Comparison of ENCODE assay signal across 17 cellular contexts in the genomic region with DNA sequence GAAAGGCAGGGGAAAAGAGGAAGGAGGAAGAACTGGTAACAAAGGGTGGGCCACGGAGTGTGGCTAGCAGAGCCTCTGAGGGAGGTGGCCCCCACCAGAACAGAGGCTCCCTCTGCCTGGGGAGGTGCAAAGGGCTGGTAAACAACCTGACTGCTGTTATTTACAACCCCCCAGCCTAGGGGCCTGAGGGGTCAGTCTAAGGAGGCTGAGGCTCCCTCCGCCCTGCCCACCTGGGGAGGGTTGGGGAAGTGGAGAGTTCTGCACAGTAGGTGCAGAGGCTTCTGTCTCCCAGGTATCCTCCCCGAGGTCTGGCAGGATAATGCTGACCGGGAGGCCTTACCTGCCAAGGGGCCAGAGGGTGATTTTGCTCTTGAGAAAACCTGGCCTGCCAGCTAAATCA. TPM values are rescaled to one million over a fixed set of nuclear protein-coding genes. Genes with fewer than 3 reads are reported as not detected.
DNase-seq lines count a peak whose midpoint lies in the region; ATAC-seq lines count a peak whose summit lies in the region.
"Had no signal": no experiment of that assay in that cellular context is flagged by ENCODE, and none has a peak within 500 bp of the region (broad histone marks: within the 10 kb centered on the region; RNA-seq: fewer than 3 reads in every experiment).

No MANE protein-coding gene starts in this region.

- intact Hi-C loops in activated T-helper 1 cell treated with anti-CD3 and anti-CD28 coated beads, Interleukin-12 subunit alpha, Interleukin-12 subunit beta, Interleukin-2, Interleukin-4 antibody, amounts not matched to agents 30 ng/mL and 10 ng/mL and 1 ng/mL, durations not matched to agents 14 hours and 24 hours and 36 hours (cut with micrococcal nuclease), result no loop called here

- H3K36me3 Mint-ChIP-seq in CD4-positive, CD25-positive, alpha-beta regulatory T cell, result peaks cover 38% of the 10 kb centered on the region
- peaks cover 11% of the 10 kb centered on the region for H3K36me3 Mint-ChIP-seq in activated naive CD8-positive, alpha-beta T cell treated with anti-CD3 and anti-CD28 coated beads for 36 hours
- peaks cover 17 to 19% of the 10 kb centered on the region in 2 donors for H3K36me3 Mint-ChIP-seq in naive B cell
- peaks cover 36% of the 10 kb centered on the region for H3K36me3 Mint-ChIP-seq in activated T-helper 1 cell treated with anti-CD3 and anti-CD28 coated beads, Interleukin-12 subunit alpha, Interleukin-12 subunit beta, Interleukin-2, Interleukin-4 antibody, amounts not matched to agents 30 ng/mL and 10 ng/mL and 1 ng/mL, durations not matched to agents 14 hours and 24 hours and 36 hours (ENCODE audit: low read depth)

- no peak overlapping the region for H3K4me3 Mint-ChIP-seq in CD4-positive, CD25-positive, alpha-beta regulatory T cell
- H3K4me3 Mint-ChIP-seq in activated naive CD8-positive, alpha-beta T cell treated with anti-CD3 and anti-CD28 coated beads for 36 hours, result no peak overlapping the region
- H3K4me3 Mint-ChIP-seq in naive B cell, result no peak overlapping the region
- no peak overlapping the region for H3K4me3 Mint-ChIP-seq in activated T-helper 1 cell treated with anti-CD3 and anti-CD28 coated beads, Interleukin-12 subunit alpha, Interleukin-12 subunit beta, Interleukin-2, Interleukin-4 antibody, amounts not matched to agents 30 ng/mL and 10 ng/mL and 1 ng/mL, durations not matched to agents 14 hours and 24 hours and 36 hours

- DNase-seq in CD4-positive, CD25-positive, alpha-beta regulatory T cell, result no peak
- DNase-seq in ELF-1 (ENCODE audit: low read depth, low spot score) (peak; percentile 29), naive B cell (no peak), DMS153 (lab: John Stamatoyannopoulos, UW) (no peak)
- no peak for DNase-seq in activated naive CD8-positive, alpha-beta T cell treated with anti-CD3 and anti-CD28 coated beads for 36 hours
- DNase-seq in stimulated activated CD4-positive, alpha-beta T cell treated with anti-CD3 and anti-CD28 coated beads, Interleukin-12 subunit alpha, Interleukin-12 subunit beta, amount 100 ng/mL, for 4 hours, result no peak
- DNase-seq in activated T-helper 1 cell treated with anti-CD3 and anti-CD28 coated beads, Interleukin-12 subunit alpha, Interleukin-12 subunit beta, Interleukin-2, Interleukin-4 antibody, amounts not matched to agents 30 ng/mL and 10 ng/mL and 1 ng/mL, durations not matched to agents 14 hours and 24 hours and 36 hours (ENCODE audit: low spot score), result no peak
- DNase-seq: activated CD4-positive, alpha-beta T cell treated with anti-CD3 and anti-CD28 coated beads for 48 hours; AML-193; body of pancreas; mesenchymal stem cell; NCI-H2107; NCI-H510A treated with DMSO at 0.1 percent for 48 hours; RPMI8226; stimulated activated CD4-positive, alpha-beta T cell treated with anti-CD3 and anti-CD28 coated beads, Interleukin-1b, Interleukin-23, amount 100 ng/mL, for 48 hours; stimulated activated naive CD8-positive, alpha-beta T cell treated with anti-CD3 and anti-CD28 coated beads, Interleukin-15, Interleukin-2, amounts not matched to agents 100 U/mL and 50 U/mL, for 24 hours had no signal

- no peaks in the 10 kb centered on the region for H3K4me1 ChIP-seq in CD4-positive, CD25-positive, alpha-beta regulatory T cell (ENCODE audit: control insufficient read depth, insufficient read depth, low read length, poor library complexity, severe bottlenecking)

- H3K9me3 Mint-ChIP-seq in CD4-positive, CD25-positive, alpha-beta regulatory T cell, result no peaks in the 10 kb centered on the region
- no peaks in the 10 kb centered on the region for H3K9me3 Mint-ChIP-seq in activated naive CD8-positive, alpha-beta T cell treated with anti-CD3 and anti-CD28 coated beads for 36 hours
- H3K9me3 Mint-ChIP-seq in naive B cell, result no peaks in the 10 kb centered on the region
- H3K9me3 Mint-ChIP-seq in activated T-helper 1 cell treated with anti-CD3 and anti-CD28 coated beads, Interleukin-12 subunit alpha, Interleukin-12 subunit beta, Interleukin-2, Interleukin-4 antibody, amounts not matched to agents 30 ng/mL and 10 ng/mL and 1 ng/mL, durations not matched to agents 14 hours and 24 hours and 36 hours, result no peaks in the 10 kb centered on the region

- H3K27ac Mint-ChIP-seq in CD4-positive, CD25-positive, alpha-beta regulatory T cell, result peak overlapping the region; percentile 34 to 85 (median 73)
- peak overlapping the region; percentile 61 for H3K27ac Mint-ChIP-seq in activated naive CD8-positive, alpha-beta T cell treated with anti-CD3 and anti-CD28 coated beads for 36 hours
- peak overlapping the region; percentile 45 to 97 (median 82) for H3K27ac Mint-ChIP-seq in naive B cell
- H3K27ac Mint-ChIP-seq in activated T-helper 1 cell treated with anti-CD3 and anti-CD28 coated beads, Interleukin-12 subunit alpha, Interleukin-12 subunit beta, Interleukin-2, Interleukin-4 antibody, amounts not matched to agents 30 ng/mL and 10 ng/mL and 1 ng/mL, durations not matched to agents 14 hours and 24 hours and 36 hours, result no peak overlapping the region

- H3K9me3 ChIP-seq in CD4-positive, CD25-positive, alpha-beta regulatory T cell (ENCODE audit: control insufficient read depth in 2 of 2, low read length in 2 of 2), result no peaks in the 10 kb centered on the region
- H3K9me3 ChIP-seq: body of pancreas, tibial nerve had no signal

- no peak overlapping the region for H3K27ac ChIP-seq in CD4-positive, CD25-positive, alpha-beta regulatory T cell (ENCODE audit: insufficient read depth, low read length, poor library complexity, severe bottlenecking)
- H3K27ac ChIP-seq: body of pancreas, tibial nerve had no signal

- H3K4me3 ChIP-seq in CD4-positive, CD25-positive, alpha-beta regulatory T cell (ENCODE audit: low read depth, low read length), result no peak overlapping the region
- H3K4me3 ChIP-seq: body of pancreas, tibial nerve had no signal

- no peaks in the 10 kb centered on the region for H3K27me3 ChIP-seq in CD4-positive, CD25-positive, alpha-beta regulatory T cell (ENCODE audit: control insufficient read depth, insufficient read depth, low read length)
- H3K27me3 ChIP-seq: body of pancreas, tibial nerve had no signal

- no peak for ATAC-seq in CD4-positive, CD25-positive, alpha-beta regulatory T cell (ENCODE audit: low read depth in 2 of 2)
- no peak for ATAC-seq in naive B cell (ENCODE audit: low read depth in 2 of 2)
- ATAC-seq: body of pancreas; stimulated activated naive CD8-positive, alpha-beta T cell treated with anti-CD3 and anti-CD28 coated beads, Interleukin-15, Interleukin-2, amounts not matched to agents 100 U/mL and 50 U/mL, for 24 hours had no signal

- H3K27me3 Mint-ChIP-seq in CD4-positive, CD25-positive, alpha-beta regulatory T cell, result no peaks in the 10 kb centered on the region
- H3K27me3 Mint-ChIP-seq in activated naive CD8-positive, alpha-beta T cell treated with anti-CD3 and anti-CD28 coated beads for 36 hours, result no peaks in the 10 kb centered on the region
- H3K27me3 Mint-ChIP-seq in naive B cell, result no peaks in the 10 kb centered on the region
- H3K27me3 Mint-ChIP-seq in activated T-helper 1 cell treated with anti-CD3 and anti-CD28 coated beads, Interleukin-12 subunit alpha, Interleukin-12 subunit beta, Interleukin-2, Interleukin-4 antibody, amounts not matched to agents 30 ng/mL and 10 ng/mL and 1 ng/mL, durations not matched to agents 14 hours and 24 hours and 36 hours (ENCODE audit: insufficient read depth), result no peaks in the 10 kb centered on the region

- peaks cover 0 to 10% (median 5%) of the 10 kb centered on the region in 4 donors for H3K4me1 Mint-ChIP-seq in CD4-positive, CD25-positive, alpha-beta regulatory T cell
- H3K4me1 Mint-ChIP-seq in activated naive CD8-positive, alpha-beta T cell treated with anti-CD3 and anti-CD28 coated beads for 36 hours, result peaks cover 6% of the 10 kb centered on the region
- H3K4me1 Mint-ChIP-seq in naive B cell, result peaks cover 18 to 60% (median 40%) of the 10 kb centered on the region in 3 donors
- H3K4me1 Mint-ChIP-seq in activated T-helper 1 cell treated with anti-CD3 and anti-CD28 coated beads, Interleukin-12 subunit alpha, Interleukin-12 subunit beta, Interleukin-2, Interleukin-4 antibody, amounts not matched to agents 30 ng/mL and 10 ng/mL and 1 ng/mL, durations not matched to agents 14 hours and 24 hours and 36 hours (ENCODE audit: low read depth), result peaks cover 21% of the 10 kb centered on the region

- peaks cover 54% of the 10 kb centered on the region for H3K36me3 ChIP-seq in CD4-positive, CD25-positive, alpha-beta regulatory T cell (ENCODE audit: control insufficient read depth, insufficient read depth, low read length)

RNA-seq across cellular contexts. Expression of gene SMU1, which starts 35.6 kb away (rescaled TPM):
- 22.7 TPM for total RNA-seq in CD4-positive, CD25-positive, alpha-beta regulatory T cell
- polyA plus RNA-seq in CD4-positive, CD25-positive, alpha-beta regulatory T cell, result 10 to 100 TPM; 23.7 to 27.9 (median 24.9) TPM
- total RNA-seq in activated naive CD8-positive, alpha-beta T cell treated with anti-CD3 and anti-CD28 coated beads for 36 hours, result 10 to 100 TPM; 27.0 to 28.9 TPM
- 10 to 100 TPM; 19.6 to 44.5 (median 25.8) TPM for polyA plus RNA-seq in naive B cell (ENCODE audit: low read depth in 6 of 6)
- total RNA-seq in activated T-helper 1 cell treated with anti-CD3 and anti-CD28 coated beads, Interleukin-12 subunit alpha, Interleukin-12 subunit beta, Interleukin-2, Interleukin-4 antibody, amounts not matched to agents 30 ng/mL and 10 ng/mL and 1 ng/mL, durations not matched to agents 14 hours and 24 hours and 36 hours, result 28.8 TPM in 2 replicates

RNA-seq across cellular contexts. Expression of gene B4GALT1, which starts 55.0 kb away (rescaled TPM):
- 87.8 TPM for total RNA-seq in CD4-positive, CD25-positive, alpha-beta regulatory T cell
- 10 to 100 TPM; 18.8 to 21.7 (median 20.6) TPM for polyA plus RNA-seq in CD4-positive, CD25-positive, alpha-beta regulatory T cell
- total RNA-seq in activated naive CD8-positive, alpha-beta T cell treated with anti-CD3 and anti-CD28 coated beads for 36 hours, result 10 to 100 TPM; 33.5 to 35.0 TPM
- polyA plus RNA-seq in naive B cell (ENCODE audit: low read depth in 6 of 6), result 100 to 1,000 TPM in 1 of 6 donors, 10 to 100 TPM in 5; 30.4 to 112 (median 72.8) TPM
- total RNA-seq in activated T-helper 1 cell treated with anti-CD3 and anti-CD28 coated beads, Interleukin-12 subunit alpha, Interleukin-12 subunit beta, Interleukin-2, Interleukin-4 antibody, amounts not matched to agents 30 ng/mL and 10 ng/mL and 1 ng/mL, durations not matched to agents 14 hours and 24 hours and 36 hours, result 64.4 and 66.5 TPM in 2 replicates
